ENCODE assay signal across 15 cellular contexts in genomic region chr22:50713008-50713385, GRCh38. TPM values are rescaled to one million over a fixed set of nuclear protein-coding genes. Genes with fewer than 3 reads are reported as not detected.
A peak's percentile ranks its signal among the peaks of the same experiment; 100 is the strongest.
DNase-seq lines count a peak whose midpoint lies in the region; ATAC-seq and TF ChIP-seq lines count a peak whose summit lies in the region.
"Had no signal": no experiment of that assay in that cellular context is flagged by ENCODE, and none has a peak within 500 bp of the region (broad histone marks: within the 10 kb centered on the region; RNA-seq: fewer than 3 reads in every experiment).

No MANE protein-coding gene starts in this region.

- WGBS in heart right ventricle, 2 donors = 61 to 71% methylated on average over 13 of the region's 13 CpGs

- peak; percentile 25 for DNase-seq in Right ventricle myocardium inferior (ENCODE audit: missing footprints)
- no peak for DNase-seq in heart right ventricle
- DNase-seq in activated CD4-positive, CD25-positive, alpha-beta regulatory T cell (lab: John Stamatoyannopoulos, UW) = no peak
- no peak for DNase-seq in dermis blood vessel endothelial cell
- no peak for DNase-seq in immature natural killer cell
- DNase-seq: 8988T, Caco-2, KG1, NCI-H1092 treated with DMSO at 0.1 percent for 48 hours, NCI-H1694 treated with DMSO at 0.1 percent for 48 hours had no signal

- H3K27ac Mint-ChIP-seq in brain (peak overlapping the region in 3 of 5 experiments; percentile 6 to 39 (median 10)), immature natural killer cell (no peak overlapping the region)

- H3K27ac ChIP-seq in heart right ventricle (peak overlapping the region in 5 of 10 donors; percentile 26 to 58 (median 44)), layer of hippocampus (ENCODE audit: low read depth, low read length) (peak overlapping the region; percentile 96), temporal lobe (ENCODE audit: low read depth, low read length) (peak overlapping the region; percentile 98)
- H3K27ac ChIP-seq: RWPE1 had no signal

- H3K9me3 ChIP-seq in heart right ventricle = no peaks in the 10 kb centered on the region
- H3K9me3 ChIP-seq: Caco-2 had no signal

- H3K27me3 ChIP-seq in heart right ventricle (no peaks in the 10 kb centered on the region), layer of hippocampus (ENCODE audit: control insufficient read depth, insufficient read depth, low read length) (no peaks in the 10 kb centered on the region)

- peaks cover 3 to 62% (median 38%) of the 10 kb centered on the region in 9 donors for H3K4me1 ChIP-seq in heart right ventricle
- H3K4me1 ChIP-seq: Caco-2 had no signal

- peaks cover 0 to 76% (median 10%) of the 10 kb centered on the region in 9 donors for H3K36me3 ChIP-seq in heart right ventricle

- H3K4me3 Mint-ChIP-seq in brain = no peak overlapping the region
- H3K4me3 Mint-ChIP-seq in immature natural killer cell = no peak overlapping the region

- H3K4me1 Mint-ChIP-seq in brain (no peaks in the 10 kb centered on the region), immature natural killer cell (no peaks in the 10 kb centered on the region)

- H3K36me3 Mint-ChIP-seq in brain (peaks cover 25% of the 10 kb centered on the region), immature natural killer cell (no peaks in the 10 kb centered on the region)

- TF ChIP-seq CTCF in heart right ventricle (IDR thresholded peaks at IDR 0.05) = no peak
- no peak for TF ChIP-seq CTCF in brain (conservative IDR thresholded peaks at IDR 0.05)

- ATAC-seq in Right ventricle myocardium inferior (no peak), heart right ventricle (no peak)

- no peak overlapping the region for H3K4me3 ChIP-seq in heart right ventricle

- intact Hi-C loops in Right ventricle myocardium inferior (cut with DNase I) = no loop called here
- intact Hi-C loops in heart right ventricle (cut with DNase I) = loop anchor here in 2 of 10 donors (5.0 kb wide), 2 partner anchors 76 to 86 kb away; partner anchors contain the start of gene ARSA (in 1 of the 2)

- H3K27me3 Mint-ChIP-seq in brain (peaks cover 3% of the 10 kb centered on the region), immature natural killer cell (ENCODE audit: low read depth in 3 of 3) (peaks cover 3 to 11% (median 5%) of the 10 kb centered on the region in 3 donors)

- H3K9me3 Mint-ChIP-seq in brain = no peaks in the 10 kb centered on the region
- H3K9me3 Mint-ChIP-seq in immature natural killer cell = no peaks in the 10 kb centered on the region

RNA-seq across cellular contexts. Expression of gene ACR, which starts 25.0 kb away (rescaled TPM):
- total RNA-seq in Right ventricle myocardium inferior = 0.27 TPM
- total RNA-seq in heart right ventricle = 1 to 10 TPM in 1 of 10 donors, under 1 TPM in 8, not detected in 1; 0.28 to 1.1 (median 0.50) TPM
- polyA plus RNA-seq in heart right ventricle = under 1 TPM; 0.13 to 0.66 TPM
- 3.0 TPM for polyA plus RNA-seq in brain (ENCODE audit: insufficient read depth, low read depth, low replicate concordance)
- not detected for total RNA-seq in temporal lobe
- 0.34 and 0.79 TPM in 2 replicates for total RNA-seq in dermis blood vessel endothelial cell
- polyA plus RNA-seq in immature natural killer cell = not detected
- total RNA-seq: Caco-2, MCF 10A had no signal

RNA-seq across cellular contexts. Expression of gene SHANK3, which starts 40.4 kb away (rescaled TPM):
- total RNA-seq in Right ventricle myocardium inferior (22.2 TPM), heart right ventricle (10 to 100 TPM; 19.9 to 36.9 (median 24.7) TPM), temporal lobe (5.9 TPM), dermis blood vessel endothelial cell (33.0 and 42.7 TPM in 2 replicates)
- polyA plus RNA-seq in heart right ventricle (10 to 100 TPM; 14.3 to 59.8 TPM), brain (ENCODE audit: insufficient read depth, low read depth, low replicate concordance) (19.5 TPM), immature natural killer cell (not detected)

Comparison
In these comparisons a context has a peak if more than half of its experiments do, and no peak if none do; other contexts are left out.
1. H3K27ac Mint-ChIP-seq: peak in brain (3 of 5); none in immature natural killer cell (0 of 6).